In the genomic region with DNA sequence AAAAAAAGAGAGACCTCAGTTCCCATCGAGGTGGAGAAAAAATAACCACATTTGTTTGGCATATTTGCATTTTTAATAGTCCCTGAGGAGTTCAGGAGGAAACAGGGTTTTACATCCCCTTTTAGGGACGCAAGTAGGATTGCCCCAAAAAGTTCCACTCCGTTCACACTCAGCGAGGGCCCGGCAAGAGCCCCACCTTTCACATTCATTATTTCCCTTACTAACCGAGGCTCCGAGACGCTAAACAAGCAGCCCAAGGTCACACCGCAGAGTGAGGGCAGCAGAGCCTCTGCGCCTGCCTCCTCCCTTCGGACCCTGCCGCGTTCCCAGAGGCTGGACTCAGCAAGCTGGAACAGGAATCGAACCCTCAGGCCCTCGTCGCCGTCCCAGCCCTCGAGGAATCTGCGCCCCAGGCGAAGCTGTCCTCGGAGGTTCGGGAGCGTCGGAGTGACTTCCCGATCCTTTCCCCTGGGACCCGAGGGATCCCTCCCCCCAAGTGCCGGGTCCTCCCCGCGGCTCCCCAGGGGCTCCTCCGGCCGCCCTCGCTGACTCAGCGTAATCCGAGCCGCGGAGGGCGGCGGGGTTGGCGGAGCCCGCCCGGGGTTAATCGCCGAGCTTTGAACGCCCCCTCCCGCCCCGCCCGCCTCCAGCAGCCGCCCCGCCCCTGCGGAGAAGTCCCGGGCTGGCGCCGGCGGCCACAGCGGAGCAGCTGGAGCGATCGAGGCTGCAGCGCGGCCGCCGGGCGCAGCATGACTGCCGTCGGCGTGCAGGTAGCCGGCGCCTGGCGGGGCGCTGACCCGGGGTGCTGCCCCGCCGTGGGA, we compare ENCODE assay signal across 8 cellular contexts. TPM values are rescaled to one million over a fixed set of nuclear protein-coding genes. Genes with fewer than 3 reads are reported as not detected.
DNase-seq lines count a peak whose midpoint lies in the region; ATAC-seq, FAIRE-seq and TF ChIP-seq lines count a peak whose summit lies in the region.

A gene with protein sequence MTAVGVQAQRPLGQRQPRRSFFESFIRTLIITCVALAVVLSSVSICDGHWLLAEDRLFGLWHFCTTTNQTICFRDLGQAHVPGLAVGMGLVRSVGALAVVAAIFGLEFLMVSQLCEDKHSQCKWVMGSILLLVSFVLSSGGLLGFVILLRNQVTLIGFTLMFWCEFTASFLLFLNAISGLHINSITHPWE (plus strand): TSS at position 700 of the 821 bp plus-strand sequence. CDS start 50 bp downstream, at position 750.

- FAIRE-seq in bronchial epithelial cell (lab: Jason Lieb, UNC): no peak

- H3K27me3 ChIP-seq in bronchial epithelial cell (ENCODE audit: control insufficient read depth, insufficient read depth, low read length): peaks cover 20% of the 10 kb centered on the region

- ATAC-seq in GM19025 (IDR thresholded peaks at IDR 0.05; ENCODE audit: low read depth, unreplicated experiment) (peak; percentile 67), HG03064 (IDR thresholded peaks at IDR 0.05; ENCODE audit: low read depth, unreplicated experiment) (peak; percentile 60)

- no peak for TF ChIP-seq CTCF in bronchial epithelial cell (IDR thresholded peaks at IDR 0.05; ENCODE audit: insufficient read depth, low read length, severe bottlenecking)

- no peaks in the 10 kb centered on the region for H3K36me3 ChIP-seq in bronchial epithelial cell (ENCODE audit: control insufficient read depth, insufficient read depth, low read length)

- DNase-seq in DMS 273 treated with DMSO at 0.1 percent for 48 hours (lab: John Stamatoyannopoulos, UW): peak; percentile 39
- peak; percentile 61 for DNase-seq in NCI-H510A (lab: John Stamatoyannopoulos, UW)
- DNase-seq in bronchial epithelial cell (ENCODE audit: low read depth): no peak
- peak; percentile 68 for DNase-seq in kidney tubule cell (ENCODE audit: low spot score)
- peak; percentile 26 for DNase-seq in stimulated activated CD8-positive, alpha-beta memory T cell treated with anti-CD3 and anti-CD28 coated beads, Interleukin-4, amount 100 ng/mL, for 48 hours
- DNase-seq in AML-193 (lab: John Stamatoyannopoulos, UW): no peak

- H3K4me3 ChIP-seq in bronchial epithelial cell (ENCODE audit: low read depth, low read length): peak within 1 kb of the TSS; percentile 23

RNA-seq across cellular contexts. Expression of the gene that starts here (rescaled TPM):
- 0.26 TPM in 1 of 2 replicates, not detected in the other for total RNA-seq in bronchial epithelial cell

Comparison
In these comparisons a context has a peak if more than half of its experiments do, and no peak if none do; other contexts are left out.
1. DNase-seq: peak in DMS 273 treated with DMSO at 0.1 percent for 48 hours (single experiment), NCI-H510A (single experiment), kidney tubule cell (single experiment) and stimulated activated CD8-positive, alpha-beta memory T cell treated with anti-CD3 and anti-CD28 coated beads, Interleukin-4, amount 100 ng/mL, for 48 hours (single experiment); none in bronchial epithelial cell (single experiment) and AML-193 (0 of 2).